9 cellular contexts compared by ENCODE assay signal in genomic region chr19:40472516-40472915, GRCh38.
"Had no signal": no experiment of that assay in that cellular context is flagged by ENCODE, and none has a peak within 500 bp of the region (broad histone marks: within the 10 kb centered on the region; RNA-seq: fewer than 3 reads in every experiment).

No MANE protein-coding gene starts in this region.

- H3K9ac ChIP-seq: GM23248 had no signal

- H3K27ac ChIP-seq: GM23248 had no signal

- H3K4me1 ChIP-seq: HAP-1 had no signal

- H3K4me2 ChIP-seq: GM23338 had no signal

- FAIRE-seq: H54 had no signal

- H3K36me3 ChIP-seq: HAP-1 had no signal

- DNase-seq: GM23248, GOT3, H9, HCEC 1CT, HFFc6 had no signal

- H3K9me3 ChIP-seq: HAP-1 had no signal

- ATAC-seq: GM23338, HCT116 had no signal

- H2AFZ ChIP-seq: GM23248, GM23338 had no signal

- H3K4me3 ChIP-seq: GM23248, GM23338, HAP-1 had no signal
